ENCODE assay signal across 40 cellular contexts in the genomic region with DNA sequence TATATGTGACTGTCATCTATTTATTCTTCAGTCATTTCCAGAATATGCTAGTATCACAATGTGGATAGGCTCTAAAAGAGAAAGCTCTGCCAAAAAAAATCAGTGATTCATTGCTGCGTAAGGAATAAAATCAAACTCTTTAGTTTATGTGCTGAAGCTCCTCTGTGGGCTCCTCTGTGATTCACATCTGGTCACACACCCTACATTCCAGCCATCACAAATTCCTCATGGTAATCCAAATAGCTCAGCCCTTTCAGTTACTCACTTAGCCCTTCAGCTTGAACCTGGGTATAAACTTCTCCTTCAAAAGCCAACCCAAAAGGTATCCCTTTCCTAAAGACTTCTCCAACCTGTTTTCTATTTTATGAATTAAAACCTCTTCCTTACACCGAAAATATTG. TPM values are rescaled to one million over a fixed set of nuclear protein-coding genes. Genes with fewer than 3 reads are reported as not detected.
DNase-seq lines count a peak whose midpoint lies in the region; ATAC-seq, FAIRE-seq and TF ChIP-seq lines count a peak whose summit lies in the region.
"Had no signal": no experiment of that assay in that cellular context is flagged by ENCODE, and none has a peak within 500 bp of the region (broad histone marks: within the 10 kb centered on the region; RNA-seq: fewer than 3 reads in every experiment).

No MANE protein-coding gene starts in this region.

- RAD21 ChIA-PET in GM12878 (lab: Charles Lee; ENCODE audit: unreplicated experiment), result interaction anchor here (0.9 to 2.4 kb wide), 4 partner anchors 9 to 154 kb away, joined by 3 to 9 read pairs (median 4); no protein-coding TSS in a partner anchor

- H3K9me3 ChIP-seq in PC-3 (ENCODE audit: low read length) (peaks cover 17% of the 10 kb centered on the region), GM12878 (replicated peaks; ENCODE audit: control insufficient read depth, insufficient read depth, low read length) (no peaks in the 10 kb centered on the region), vagina (no peaks in the 10 kb centered on the region)
- H3K9me3 ChIP-seq: HAP-1, heart left ventricle, lower lobe of right lung, Peyer's patch, psoas muscle, sigmoid colon had no signal

- H3K79me2 ChIP-seq in PC-3 (ENCODE audit: low read length) (no peaks in the 10 kb centered on the region), GM12878 (ENCODE audit: control insufficient read depth, insufficient read depth, low read length) (no peaks in the 10 kb centered on the region)

- H4K20me1 ChIP-seq in PC-3 (ENCODE audit: low read length) (no peaks in the 10 kb centered on the region), GM12878 (ENCODE audit: control insufficient read depth, insufficient read depth) (no peaks in the 10 kb centered on the region)

- H3K4me1 ChIP-seq in PC-3 (ENCODE audit: insufficient read depth, low read length) (no peaks in the 10 kb centered on the region), GM12878 (ENCODE audit: control insufficient read depth, insufficient read depth, low read length) (no peaks in the 10 kb centered on the region), vagina (no peaks in the 10 kb centered on the region)
- H3K4me1 ChIP-seq: heart left ventricle, lower lobe of right lung, Peyer's patch, psoas muscle, sigmoid colon had no signal

- TF ChIP-seq CTCF in PC-3 (conservative IDR thresholded peaks at IDR 0.05; ENCODE audit: low read depth, low read length) (no peak), GM12878 (IDR thresholded peaks at IDR 0.05 in 2 of 3, conservative IDR thresholded peaks at IDR 0.05 in 1 of 3; ENCODE audit: control insufficient read depth in 2 of 3, extremely low read depth in 1 of 3, insufficient read depth in 1 of 3, low read depth in 3 of 3, low read length in 3 of 3) (no peak), kidney epithelial cell (IDR thresholded peaks at IDR 0.05; ENCODE audit: insufficient read depth, low read length, poor library complexity, severe bottlenecking) (no peak), vagina (IDR thresholded peaks at IDR 0.05) (no peak)

- no TSS peak for BruUV-seq in PC-3 (replicated peaks; lab: Mats Ljungman, UMichigan)
- BruUV-seq in GM12878 (replicated peaks; lab: Mats Ljungman, UMichigan), result TSS peak; percentile 9

- in situ Hi-C loops in ACHN (cut with HindIII; ENCODE audit: low pct_ligation_motif_present, low pct_unique_long_range_greater_than_20kb, low sequenced_read_pairs) (no loop called here), GM12878 (cut with MboI) (no loop called here)

- H3K9me3 Mint-ChIP-seq in stimulated activated effector memory CD8-positive, alpha-beta T cell treated with anti-CD3 and anti-CD28 coated beads, Interleukin-12 subunit alpha, Interleukin-12 subunit beta, amount 100 ng/mL, for 72 hours, result peaks cover 10% of the 10 kb centered on the region
- H3K9me3 Mint-ChIP-seq: activated naive CD4-positive, alpha-beta T cell treated with anti-CD3 and anti-CD28 coated beads, Interleukin-2, amount 50 U/mL, for 24 hours; type B pancreatic cell had no signal

- CTCF ChIA-PET in PC-3 (lab: Charles Lee) (interaction anchor here (0.7 kb wide), 1 partner anchor 1780 kb away, joined by 4 read pairs; no protein-coding TSS in a partner anchor), GM12878 (lab: Yijun Ruan, JAX) (interaction anchor here (0.7 to 2.0 kb wide), 9 partner anchors 10 to 589 kb away, joined by 3 to 9 read pairs (median 4); no protein-coding TSS in a partner anchor)

- intact Hi-C loops in PC-3 (cut with micrococcal nuclease) (no loop called here), GM12878 (cut with micrococcal nuclease; ENCODE audit: unreplicated experiment) (no loop called here), vagina (cut with DNase I) (no loop called here)

- no peaks in the 10 kb centered on the region for H3K4me1 Mint-ChIP-seq in stimulated activated effector memory CD8-positive, alpha-beta T cell treated with anti-CD3 and anti-CD28 coated beads, Interleukin-12 subunit alpha, Interleukin-12 subunit beta, amount 100 ng/mL, for 72 hours
- H3K4me1 Mint-ChIP-seq: activated naive CD4-positive, alpha-beta T cell treated with anti-CD3 and anti-CD28 coated beads, Interleukin-2, amount 50 U/mL, for 24 hours; natural killer cell; stimulated activated memory B cell treated with anti-CD40 and anti-IgM and Interleukin-4, amounts not matched to agents 10 μg/mL and 1 μg/mL and 100 μg/mL, for 72 hours had no signal

- no peak for FAIRE-seq in GM12878 (lab: Jason Lieb, UNC)
- FAIRE-seq: GM18507, keratinocyte had no signal

- ATAC-seq in PC-3, result no peak
- no peak for ATAC-seq in GM12878
- ATAC-seq in HG03469 (IDR thresholded peaks at IDR 0.05; ENCODE audit: unreplicated experiment), result no peak
- ATAC-seq in stimulated activated effector memory CD8-positive, alpha-beta T cell treated with anti-CD3 and anti-CD28 coated beads, Interleukin-12 subunit alpha, Interleukin-12 subunit beta, amount 100 ng/mL, for 72 hours, result no peak
- no peak for ATAC-seq in GM21529 (IDR thresholded peaks at IDR 0.05; ENCODE audit: unreplicated experiment)
- ATAC-seq: activated CD8-positive, alpha-beta T cell treated with anti-CD3 and anti-CD28 coated beads, Interleukin-2, amount 10 ng/mL, durations not matched to agents 7 days and 5 days; heart left ventricle; lower lobe of right lung; natural killer cell; psoas muscle; stimulated activated memory B cell treated with anti-CD40 and anti-IgM and Interleukin-4, amounts not matched to agents 10 μg/mL and 1 μg/mL and 100 μg/mL, for 72 hours had no signal

- POLR2A ChIA-PET in PC-3 (lab: Charles Lee; ENCODE audit: unreplicated experiment), result no interaction called here
- POLR2A ChIA-PET in GM12878 (lab: Charles Lee), result interaction anchor here (1.0 to 1.7 kb wide), 4 partner anchors 11 to 48 kb away, joined by 3 to 6 read pairs (median 3); no protein-coding TSS in a partner anchor

- H3K4me2 ChIP-seq in PC-3 (ENCODE audit: low read length), result no peak overlapping the region
- H3K4me2 ChIP-seq in GM12878 (ENCODE audit: control insufficient read depth, insufficient read depth), result no peak overlapping the region

- H2AFZ ChIP-seq in PC-3 (ENCODE audit: low read length) (no peak overlapping the region), GM12878 (ENCODE audit: control insufficient read depth, low read depth, low read length) (no peak overlapping the region)

- 18% methylated on average over 2 of the region's 2 CpGs for WGBS in GM12878 (ENCODE audit: insufficient coverage, insufficient replicate concordance, low lambda C conversion rate, missing lambda C conversion rate)

- no peak overlapping the region for H3K4me3 Mint-ChIP-seq in stimulated activated effector memory CD8-positive, alpha-beta T cell treated with anti-CD3 and anti-CD28 coated beads, Interleukin-12 subunit alpha, Interleukin-12 subunit beta, amount 100 ng/mL, for 72 hours
- H3K4me3 Mint-ChIP-seq: activated CD8-positive, alpha-beta T cell treated with anti-CD3 and anti-CD28 coated beads, Interleukin-2, amount 10 ng/mL, durations not matched to agents 7 days and 5 days; activated naive CD4-positive, alpha-beta T cell treated with anti-CD3 and anti-CD28 coated beads, Interleukin-2, amount 50 U/mL, for 24 hours; natural killer cell; stimulated activated memory B cell treated with anti-CD40 and anti-IgM and Interleukin-4, amounts not matched to agents 10 μg/mL and 1 μg/mL and 100 μg/mL, for 72 hours; T-helper 2 cell treated with Interferon-gamma antibody and Interleukin-4, amounts not matched to agents 5 μg/mL and 100 μg/mL, for 36 hours; type B pancreatic cell had no signal

- H3F3A ChIP-seq in PC-3 (ENCODE audit: low read length, unreplicated experiment), result no peaks in the 10 kb centered on the region

- TF ChIP-seq POLR2A in GM12878 (IDR thresholded peaks at IDR 0.05; ENCODE audit: low read depth, low read length) (no peak), vagina (IDR thresholded peaks at IDR 0.05) (no peak)

- H3K9ac ChIP-seq in PC-3 (ENCODE audit: low read length) (no peak overlapping the region), GM12878 (ENCODE audit: control insufficient read depth, insufficient read depth, low read length) (no peak overlapping the region)

- TF ChIP-seq EP300 in GM12878 (IDR thresholded peaks at IDR 0.05; ENCODE audit: borderline replicate concordance in 1 of 2, control insufficient read depth in 1 of 2, low read depth in 2 of 2, low read length in 2 of 2), result no peak

- no peaks in the 10 kb centered on the region for H3K9me2 ChIP-seq in PC-3 (replicated peaks; ENCODE audit: low read length)

- no peak overlapping the region for H3K27ac Mint-ChIP-seq in stimulated activated effector memory CD8-positive, alpha-beta T cell treated with anti-CD3 and anti-CD28 coated beads, Interleukin-12 subunit alpha, Interleukin-12 subunit beta, amount 100 ng/mL, for 72 hours
- H3K27ac Mint-ChIP-seq: activated CD8-positive, alpha-beta T cell treated with anti-CD3 and anti-CD28 coated beads, Interleukin-2, amount 10 ng/mL, durations not matched to agents 7 days and 5 days; activated naive CD4-positive, alpha-beta T cell treated with anti-CD3 and anti-CD28 coated beads, Interleukin-2, amount 50 U/mL, for 24 hours; natural killer cell; stimulated activated memory B cell treated with anti-CD40 and anti-IgM and Interleukin-4, amounts not matched to agents 10 μg/mL and 1 μg/mL and 100 μg/mL, for 72 hours; T-helper 2 cell treated with Interferon-gamma antibody and Interleukin-4, amounts not matched to agents 5 μg/mL and 100 μg/mL, for 36 hours; type B pancreatic cell had no signal

- no peaks in the 10 kb centered on the region for H3K27me3 ChIP-seq in PC-3 (ENCODE audit: low read length)
- no peaks in the 10 kb centered on the region for H3K27me3 ChIP-seq in GM12878 (replicated peaks in 1 of 2; ENCODE audit: control insufficient read depth in 2 of 2, insufficient read depth in 2 of 2, low read length in 1 of 2)
- no peaks in the 10 kb centered on the region for H3K27me3 ChIP-seq in kidney epithelial cell (ENCODE audit: control insufficient read depth, insufficient read depth, low read length)
- no peaks in the 10 kb centered on the region for H3K27me3 ChIP-seq in vagina
- H3K27me3 ChIP-seq: heart left ventricle, Peyer's patch had no signal

- H3K36me3 Mint-ChIP-seq in stimulated activated effector memory CD8-positive, alpha-beta T cell treated with anti-CD3 and anti-CD28 coated beads, Interleukin-12 subunit alpha, Interleukin-12 subunit beta, amount 100 ng/mL, for 72 hours, result no peaks in the 10 kb centered on the region
- H3K36me3 Mint-ChIP-seq: activated naive CD4-positive, alpha-beta T cell treated with anti-CD3 and anti-CD28 coated beads, Interleukin-2, amount 50 U/mL, for 24 hours; natural killer cell; stimulated activated memory B cell treated with anti-CD40 and anti-IgM and Interleukin-4, amounts not matched to agents 10 μg/mL and 1 μg/mL and 100 μg/mL, for 72 hours; type B pancreatic cell had no signal

- SMC1A ChIA-PET in GM12878 (lab: Charles Lee; ENCODE audit: uncharacterized antibody, unreplicated experiment), result interaction anchor here (0.7 to 2.8 kb wide), 11 partner anchors 8 to 178 kb away, joined by 3 to 22 read pairs (median 5); no protein-coding TSS in a partner anchor

- H3K27ac ChIP-seq in PC-3 (ENCODE audit: low read length), result no peak overlapping the region
- no peak overlapping the region for H3K27ac ChIP-seq in GM12878 (ENCODE audit: control insufficient read depth, insufficient read depth)
- H3K27ac ChIP-seq in vagina, result no peak overlapping the region
- H3K27ac ChIP-seq: heart left ventricle, HL-60, lower lobe of right lung, Peyer's patch, psoas muscle, sigmoid colon, VCaP had no signal

- no peak for TF ChIP-seq RAD21 in GM12878 (IDR thresholded peaks at IDR 0.05; ENCODE audit: insufficient read depth, low read depth, low read length)

- peak; percentile 2 for DNase-seq in ACHN
- DNase-seq in PC-3, result peak; percentile 30
- no peak for DNase-seq in GM12878 (ENCODE audit: low read depth, low spot score)
- DNase-seq in kidney epithelial cell (ENCODE audit: low read depth), result peak; percentile 25
- no peak for DNase-seq in stimulated activated effector memory CD8-positive, alpha-beta T cell treated with anti-CD3 and anti-CD28 coated beads, Interleukin-12 subunit alpha, Interleukin-12 subunit beta, amount 100 ng/mL, for 72 hours (ENCODE audit: low spot score in 2 of 2)
- DNase-seq in vagina (ENCODE audit: extremely low spot score in 2 of 2), result no peak
- DNase-seq: 8988T; activated CD4-positive, alpha-beta T cell treated with anti-CD3 and anti-CD28 coated beads for 4 hours; activated CD8-positive, alpha-beta T cell treated with anti-CD3 and anti-CD28 coated beads, Interleukin-2, amount 10 ng/mL, durations not matched to agents 7 days and 5 days; amygdala; Calu3; caudate nucleus; cortex of kidney; DMS79 treated with DMSO at 0.1 percent for 48 hours; effector memory CD4-positive, alpha-beta T cell; erythroblast; foreskin melanocyte; heart left ventricle; lower lobe of right lung; natural killer cell; NCI-H1436; NCI-H2081; NCI-H2227 treated with DMSO at 0.1 percent for 48 hours; nucleus accumbens; Peyer's patch; psoas muscle; SIG-M5; sigmoid colon; substantia nigra had no signal

- no peak overlapping the region for H3K4me3 ChIP-seq in PC-3 (ENCODE audit: low read length)
- H3K4me3 ChIP-seq in GM12878, result no peak overlapping the region
- H3K4me3 ChIP-seq in kidney epithelial cell (ENCODE audit: low read depth, low read length), result no peak overlapping the region
- no peak overlapping the region for H3K4me3 ChIP-seq in vagina
- H3K4me3 ChIP-seq: HAP-1, heart left ventricle, lower lobe of right lung, Peyer's patch, psoas muscle, sigmoid colon had no signal

- H3K36me3 ChIP-seq in PC-3 (ENCODE audit: low read depth, low read length) (no peaks in the 10 kb centered on the region), GM12878 (ENCODE audit: control insufficient read depth in 2 of 2, insufficient read depth in 2 of 2, low read length in 1 of 2) (peaks cover 0 to 3% of the 10 kb centered on the region in 2 experiments; a peak in 1 of 4 replicates), kidney epithelial cell (ENCODE audit: control insufficient read depth, insufficient read depth, low read length) (no peaks in the 10 kb centered on the region), vagina (no peaks in the 10 kb centered on the region)
- H3K36me3 ChIP-seq: HAP-1, heart left ventricle, lower lobe of right lung, Peyer's patch, sigmoid colon had no signal

RNA-seq across cellular contexts. Expression of a gene that starts 21.3 kb away (rescaled TPM):
- total RNA-seq in PC-3 (2014; rRNA removed), result not detected in 2 replicates
- 774 and 822 TPM in 2 replicates for total RNA-seq in GM12878 (2013; cell fraction: nucleolus; rRNA removed)
- 2.0 and 2.6 TPM in 2 replicates for total RNA-seq in GM12878 (2014; rRNA removed)
- 3.5 and 4.0 TPM in 2 replicates for total RNA-seq in GM12878 (2014; rRNA removed; fragmentation: Illumina TruSeq; extraction: Trizol)
- total RNA-seq in GM12878 (2021), result 4.1 and 4.8 TPM in 2 replicates
- 0.13 TPM for polyA plus RNA-seq in GM12878 (2011; ENCODE audit: low read depth)
- polyA plus RNA-seq in GM12878 (2011; rRNA removed), result 27.6 and 38.4 TPM in 2 replicates
- 16.9 and 20.1 TPM in 2 replicates for polyA plus RNA-seq in GM12878 (2011; cell fraction: cytosol; rRNA removed)
- 107 and 133 TPM in 2 replicates for polyA plus RNA-seq in GM12878 (2011; cell fraction: nucleus; rRNA removed)
- 0.74 and 1.1 TPM in 2 replicates for polyA plus RNA-seq in GM12878 (2012)
- polyA plus RNA-seq in GM12878 (2014; fragmentation: Illumina TruSeq; extraction: Trizol), result 1.1 and 1.9 TPM in 2 replicates
- polyA plus RNA-seq in GM12878 (2014; fragmentation: Nextera tagmentation; extraction: Ambion mirVana), result under 1 TPM; 0.23 to 0.60 TPM
- 1.4 TPM in 2 replicates for polyA plus RNA-seq in GM12878 (2014; rRNA removed)
- polyA plus RNA-seq in GM12878 (2016; fragmentation: Nextera tagmentation; extraction: Ambion mirVana), result 1 to 10 TPM; 1.9 to 3.3 TPM
- 234 and 289 TPM in 2 replicates for polyA minus RNA-seq in GM12878 (2011; rRNA and poly(A)+ RNA removed)
- polyA minus RNA-seq in GM12878 (2011; cell fraction: cytosol; rRNA and poly(A)+ RNA removed), result 15.5 and 16.6 TPM in 2 replicates
- 461 and 778 TPM in 2 replicates for polyA minus RNA-seq in GM12878 (2011; cell fraction: nucleus; rRNA and poly(A)+ RNA removed)
- total RNA-seq in kidney epithelial cell, result 1.9 and 2.6 TPM in 2 replicates
- 3.2 TPM for total RNA-seq in vagina
- total RNA-seq: activated CD8-positive, alpha-beta T cell treated with anti-CD3 and anti-CD28 coated beads, Interleukin-2, amount 10 ng/mL, durations not matched to agents 7 days and 5 days; natural killer cell had no signal
- polyA plus RNA-seq: keratinocyte had no signal

Comparison
In these comparisons a context has a peak if more than half of its experiments do, and no peak if none do; other contexts are left out.
1. DNase-seq: peak in ACHN (single experiment), PC-3 (single experiment) and kidney epithelial cell (single experiment); none in GM12878 (single experiment), stimulated activated effector memory CD8-positive, alpha-beta T cell treated with anti-CD3 and anti-CD28 coated beads, Interleukin-12 subunit alpha, Interleukin-12 subunit beta, amount 100 ng/mL, for 72 hours (0 of 2) and vagina (0 of 2).